In genomic region chr5:116876240-116876840, GRCh38 we compare ENCODE assay signal across 1 cellular context.
TF ChIP-seq lines count a peak whose summit lies in the region.

No MANE protein-coding gene starts in this region.

TF ChIP-seq in K562, 482 proteins besides CTCF, POLR2A, EP300 and RAD21 (continued from another document):
- TF ChIP-seq XRCC4 (IDR thresholded peaks at IDR 0.05; ENCODE audit: extremely low read depth, insufficient read depth, insufficient read length), result no peak
- TF ChIP-seq ZNF134 (CRISPR knock-in tag; conservative IDR thresholded peaks at IDR 0.05), result no peak
- TF ChIP-seq HSF4 (CRISPR knock-in tag; IDR thresholded peaks at IDR 0.05; ENCODE audit: borderline replicate concordance), result no peak
- 0 out of 2 replicates have a peak, but pooled peaks have one; percentile 29 for TF ChIP-seq CBFA2T3 (IDR thresholded peaks at IDR 0.05)
- TF ChIP-seq, protein P1, sequence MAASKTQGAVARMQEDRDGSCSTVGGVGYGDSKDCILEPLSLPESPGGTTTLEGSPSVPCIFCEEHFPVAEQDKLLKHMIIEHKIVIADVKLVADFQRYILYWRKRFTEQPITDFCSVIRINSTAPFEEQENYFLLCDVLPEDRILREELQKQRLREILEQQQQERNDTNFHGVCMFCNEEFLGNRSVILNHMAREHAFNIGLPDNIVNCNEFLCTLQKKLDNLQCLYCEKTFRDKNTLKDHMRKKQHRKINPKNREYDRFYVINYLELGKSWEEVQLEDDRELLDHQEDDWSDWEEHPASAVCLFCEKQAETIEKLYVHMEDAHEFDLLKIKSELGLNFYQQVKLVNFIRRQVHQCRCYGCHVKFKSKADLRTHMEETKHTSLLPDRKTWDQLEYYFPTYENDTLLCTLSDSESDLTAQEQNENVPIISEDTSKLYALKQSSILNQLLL (CRISPR knock-in tag; IDR thresholded peaks at IDR 0.05; ENCODE audit: borderline replicate concordance), result no peak
